Comparison of ENCODE assay signal across 12 cellular contexts in the genomic region with DNA sequence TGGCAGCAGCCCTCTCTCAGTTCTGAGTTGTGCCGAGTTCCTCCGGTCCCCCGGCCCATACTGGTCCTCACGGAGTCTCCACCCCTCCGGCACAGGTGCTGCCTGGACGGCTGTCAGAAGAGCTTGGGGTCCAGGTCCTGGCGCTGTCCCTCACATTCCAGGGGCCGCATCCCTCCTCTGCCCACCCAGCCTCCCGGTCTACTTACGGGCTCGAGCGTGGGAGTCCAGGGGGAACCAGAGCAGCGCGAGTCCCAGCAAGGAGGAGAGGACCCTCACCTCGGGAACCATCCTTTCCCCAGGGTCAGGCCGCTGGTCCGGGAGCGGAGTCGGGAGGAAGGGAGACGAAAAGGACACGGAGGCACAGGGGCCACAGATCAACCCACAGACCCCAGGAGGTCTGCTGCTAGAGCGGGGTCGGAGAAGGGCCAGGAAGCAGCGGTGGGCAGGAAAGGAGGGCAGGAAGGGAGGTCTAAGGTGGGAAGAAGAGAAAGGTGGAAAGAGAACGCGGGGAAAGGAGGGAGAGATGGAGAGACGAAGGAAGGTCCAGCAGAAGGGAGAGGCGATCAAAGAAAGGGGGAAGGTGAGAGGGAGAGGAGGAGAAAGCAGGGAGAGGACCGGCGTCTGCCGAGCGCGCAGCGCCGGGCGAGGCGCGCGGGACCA. TPM values are rescaled to one million over a fixed set of nuclear protein-coding genes. Genes with fewer than 3 reads are reported as not detected.
A peak's percentile ranks its signal among the peaks of the same experiment; 100 is the strongest.
DNase-seq lines count a peak whose midpoint lies in the region; FAIRE-seq and TF ChIP-seq lines count a peak whose summit lies in the region.
"Had no signal": no experiment of that assay in that cellular context is flagged by ENCODE, and none has a peak within 500 bp of the region (broad histone marks: within the 10 kb centered on the region; RNA-seq: fewer than 3 reads in every experiment).

No MANE protein-coding gene starts in this region.

- H2BK120ac ChIP-seq in H9 (ENCODE audit: low read depth, low read length, poor library complexity, severe bottlenecking), result no peak overlapping the region

- H3K14ac ChIP-seq in H9 (ENCODE audit: insufficient read depth, low read length), result no peak overlapping the region

- H3K23ac ChIP-seq in H9 (ENCODE audit: insufficient read length, low read depth, low read length), result no peak overlapping the region

- H3K79me1 ChIP-seq in H9 (ENCODE audit: insufficient read depth, low read depth, low read length, poor library complexity, severe bottlenecking), result no peaks in the 10 kb centered on the region

- no peak overlapping the region; the same call in 1 of the 2 replicates for H2BK15ac ChIP-seq in H9 (ENCODE audit: low read depth, low read length)

- H3K4me1 Mint-ChIP-seq in H9 (peaks cover 16 to 17% of the 10 kb centered on the region in 2 experiments), astrocyte (ENCODE audit: low read depth, unreplicated experiment) (no peaks in the 10 kb centered on the region)

- H3K27ac ChIP-seq in H9 (ENCODE audit: insufficient read length, low read depth, low read length), result no peak overlapping the region
- no peak overlapping the region for H3K27ac ChIP-seq in astrocyte (ENCODE audit: low read depth, low read length)
- no peak overlapping the region for H3K27ac ChIP-seq in skeletal muscle tissue (ENCODE audit: low read depth, low read length)

- H3K36me3 ChIP-seq in astrocyte (ENCODE audit: insufficient read depth, low read length) (no peaks in the 10 kb centered on the region), skeletal muscle tissue (ENCODE audit: control insufficient read depth in 3 of 3, insufficient read depth in 3 of 3, low read length in 3 of 3) (no peaks in the 10 kb centered on the region)

- no peak for TF ChIP-seq CTCF in H9 (conservative IDR thresholded peaks at IDR 0.05)
- no peak for TF ChIP-seq CTCF in astrocyte (IDR thresholded peaks at IDR 0.05; ENCODE audit: insufficient read depth, low read depth, low read length)

- peaks cover 37% of the 10 kb centered on the region for H3K27me3 ChIP-seq in H9 (ENCODE audit: insufficient read depth, low read length)
- peaks cover 65% of the 10 kb centered on the region for H3K27me3 ChIP-seq in astrocyte (ENCODE audit: insufficient read depth, low read length)
- peaks cover 28 to 40% (median 35%) of the 10 kb centered on the region in 3 donors for H3K27me3 ChIP-seq in skeletal muscle tissue (ENCODE audit: control insufficient read depth in 3 of 3, insufficient read depth in 3 of 3, low read length in 3 of 3)

- no peak overlapping the region for H2AFZ ChIP-seq in H9 (ENCODE audit: low read length)
- no peak overlapping the region for H2AFZ ChIP-seq in astrocyte (ENCODE audit: low read depth, low read length)

- H3K36me3 Mint-ChIP-seq in H9 (ENCODE audit: insufficient read depth in 1 of 3, low read depth in 3 of 3), result no peaks in the 10 kb centered on the region; a peak in 1 of 7 replicates
- peaks cover 5% of the 10 kb centered on the region for H3K36me3 Mint-ChIP-seq in astrocyte (ENCODE audit: low read depth, unreplicated experiment)

- DNase-seq in H9, result peak; percentile 45
- DNase-seq in astrocyte (ENCODE audit: low read depth), result no peak
- DNase-seq in iPS-NIHi11 (ENCODE audit: low spot score), result peak; percentile 37
- DNase-seq in OCI-M1 (lab: John Stamatoyannopoulos, UW), result no peak
- DNase-seq in NOMO-1 treated with DMSO at 0.1 percent for 48 hours (lab: John Stamatoyannopoulos, UW; ENCODE audit: unreplicated experiment), result no peak
- DNase-seq in activated CD4-positive, alpha-beta T cell treated with anti-CD3 and anti-CD28 coated beads for 1 hour, result no peak
- DNase-seq: activated CD4-positive, alpha-beta T cell treated with anti-CD3 and anti-CD28 coated beads for 4 hours; activated naive CD4-positive, alpha-beta T cell treated with anti-CD3 and anti-CD28 coated beads, Interleukin-2, amount 50 U/mL, for 16 hours; DMS153; effector CD8-positive, alpha-beta T cell; NCI-H1105 had no signal

- H3K4me2 ChIP-seq in H9 (ENCODE audit: insufficient read depth, insufficient read length, low read length) (peak overlapping the region; percentile 89), astrocyte (ENCODE audit: low read length) (peak overlapping the region; percentile 81)

- H3K56ac ChIP-seq in H9 (ENCODE audit: insufficient read length, low read depth, low read length), result no peak overlapping the region

- H3K79me2 ChIP-seq in H9 (ENCODE audit: insufficient read depth, low read length) (no peaks in the 10 kb centered on the region), astrocyte (ENCODE audit: insufficient read depth, low read length) (no peaks in the 10 kb centered on the region)

- no peak overlapping the region for H2AK5ac ChIP-seq in H9 (ENCODE audit: insufficient read length, low read length)

- H3K9ac ChIP-seq in H9 (ENCODE audit: extremely low read depth, insufficient read length, low read length) (no peak overlapping the region), astrocyte (ENCODE audit: low read length) (no peak overlapping the region), skeletal muscle tissue (ENCODE audit: low read depth in 1 of 3, low read length in 3 of 3) (no peak overlapping the region)

- peaks cover 82% of the 10 kb centered on the region for H3K27me3 Mint-ChIP-seq in H9 (ENCODE audit: low read depth)
- H3K27me3 Mint-ChIP-seq in astrocyte (ENCODE audit: low read depth, unreplicated experiment), result peaks cover 85% of the 10 kb centered on the region

- no peak overlapping the region for H2BK20ac ChIP-seq in H9 (ENCODE audit: low read depth, low read length, poor library complexity, severe bottlenecking)

- no peak overlapping the region for H4K5ac ChIP-seq in H9 (ENCODE audit: insufficient read length, low read depth, low read length)

- peaks cover 6% of the 10 kb centered on the region for H3K23me2 ChIP-seq in H9 (ENCODE audit: insufficient read length, low read depth, low read length, poor library complexity, severe bottlenecking)

- WGBS in H9 (ENCODE audit: extremely low coverage, insufficient read length, low lambda C conversion rate), result no CpG with 5 or more reads among the region's 39 CpGs

- H4K91ac ChIP-seq in H9 (ENCODE audit: insufficient read length, low read depth, low read length), result no peak overlapping the region

- no peak overlapping the region for H3K18ac ChIP-seq in H9 (ENCODE audit: insufficient read length, low read depth, low read length)

- H4K8ac ChIP-seq in H9 (replicated peaks; ENCODE audit: insufficient read length, low read depth, low read length), result no peak overlapping the region

- no peak overlapping the region for H3K4ac ChIP-seq in H9 (ENCODE audit: low read depth, low read length)

- H3K4me1 ChIP-seq in H9 (ENCODE audit: insufficient read depth, low read length), result no peaks in the 10 kb centered on the region
- no peaks in the 10 kb centered on the region for H3K4me1 ChIP-seq in astrocyte (ENCODE audit: insufficient read depth, low read length)
- H3K4me1 ChIP-seq in skeletal muscle tissue (ENCODE audit: control insufficient read depth in 3 of 3, insufficient read depth in 3 of 3, low read length in 3 of 3), result peaks cover 14 to 21% (median 21%) of the 10 kb centered on the region in 3 donors

- H2BK12ac ChIP-seq in H9 (ENCODE audit: insufficient read length, low read depth, low read length), result no peak overlapping the region

- no peaks in the 10 kb centered on the region for H3K9me3 ChIP-seq in H9 (ENCODE audit: control insufficient read depth, low read depth, low read length)
- H3K9me3 ChIP-seq in astrocyte (ENCODE audit: insufficient read depth, low read depth, low read length), result no peaks in the 10 kb centered on the region
- no peaks in the 10 kb centered on the region for H3K9me3 ChIP-seq in skeletal muscle tissue (ENCODE audit: control insufficient read depth in 3 of 3, low read length in 3 of 3)

- no peak for FAIRE-seq in astrocyte (lab: Jason Lieb, UNC)

- H3K4me3 ChIP-seq in astrocyte (ENCODE audit: insufficient read depth, low read depth, low read length) (no peak overlapping the region), skeletal muscle tissue (ENCODE audit: low read length in 3 of 3) (peak overlapping the region in 2 of 3 donors; percentile 34 to 35)

- no peak overlapping the region for H3T11ph ChIP-seq in H9 (ENCODE audit: low read length)

- peaks cover 0 to 2% of the 10 kb centered on the region in 2 experiments; a peak in 3 of 5 replicates for H3K9me3 Mint-ChIP-seq in H9
- H3K9me3 Mint-ChIP-seq in astrocyte (ENCODE audit: unreplicated experiment), result no peaks in the 10 kb centered on the region

- H2BK5ac ChIP-seq in H9 (ENCODE audit: insufficient read length, low read length), result no peak overlapping the region

- no peak overlapping the region for H3K27ac Mint-ChIP-seq in H9
- H3K27ac Mint-ChIP-seq in astrocyte (ENCODE audit: unreplicated experiment), result no peak overlapping the region

- H4K20me1 ChIP-seq in H9 (ENCODE audit: control insufficient read depth, insufficient read depth, insufficient read length) (no peaks in the 10 kb centered on the region), astrocyte (ENCODE audit: insufficient read depth, low read length) (peaks cover 3% of the 10 kb centered on the region)

- H3K4me3 Mint-ChIP-seq in H9 (peak overlapping the region; percentile 70 to 89), astrocyte (ENCODE audit: unreplicated experiment) (peak overlapping the region; percentile 57)

RNA-seq across cellular contexts. Expression of a gene that starts 0.5 kb away (rescaled TPM):
- total RNA-seq in H9 (2021) (0.33 and 0.39 TPM in 2 replicates), astrocyte (not detected in 2 replicates), skeletal muscle tissue (0.52 TPM)

RNA-seq across cellular contexts. Expression of a gene that starts 17.9 kb away (rescaled TPM):
- 13.0 TPM in 2 replicates for total RNA-seq in H9 (2021)
- 9.8 and 10.7 TPM in 2 replicates for total RNA-seq in astrocyte
- 18.3 TPM for total RNA-seq in skeletal muscle tissue

Comparison
In these comparisons a context has a peak if more than half of its experiments do, and no peak if none do; other contexts are left out.
1. DNase-seq: peak in H9 (single experiment) and iPS-NIHi11 (single experiment); none in astrocyte (single experiment), OCI-M1 (single experiment), NOMO-1 treated with DMSO at 0.1 percent for 48 hours (single experiment) and activated CD4-positive, alpha-beta T cell treated with anti-CD3 and anti-CD28 coated beads for 1 hour (single experiment).